Comparison of ENCODE assay signal across 8 cellular contexts in the genomic region with DNA sequence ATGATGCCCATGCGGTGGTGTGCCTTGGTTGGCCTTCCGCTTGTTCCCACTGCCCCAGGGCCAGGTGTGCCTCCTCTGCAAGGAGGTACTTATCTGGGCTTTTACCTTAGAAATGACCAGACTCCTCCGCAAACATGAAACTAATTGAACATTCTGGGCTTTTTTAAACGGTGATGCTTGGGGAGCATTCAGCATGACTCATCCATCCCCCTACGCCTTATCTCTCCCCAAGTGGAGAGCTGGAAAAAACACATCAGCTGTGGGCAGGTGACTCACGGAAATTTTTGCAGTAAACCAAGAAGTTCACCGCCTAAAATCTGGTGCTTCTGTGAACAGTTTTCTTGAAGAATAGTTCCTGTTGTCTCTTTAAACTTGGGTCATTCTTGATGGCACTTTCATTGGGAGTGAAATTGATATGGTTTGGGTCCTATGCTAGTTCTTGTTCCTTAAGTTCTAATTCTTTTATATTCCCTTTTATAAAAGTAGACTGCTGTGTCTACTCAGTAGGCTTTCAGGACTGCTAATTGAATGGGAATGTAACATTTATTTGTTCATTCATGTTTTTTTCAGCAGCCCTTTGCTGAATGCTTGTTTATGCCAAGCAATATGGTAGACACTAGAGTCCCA. TPM values are rescaled to one million over a fixed set of nuclear protein-coding genes. Genes with fewer than 3 reads are reported as not detected.
DNase-seq lines count a peak whose midpoint lies in the region; ATAC-seq and TF ChIP-seq lines count a peak whose summit lies in the region.

No MANE protein-coding gene starts in this region.

- no peak overlapping the region for H4K5ac ChIP-seq in IMR-90 (ENCODE audit: low read depth, low read length)

- no peak for TF ChIP-seq POLR2A in IMR-90 (IDR thresholded peaks at IDR 0.05; ENCODE audit: low read depth, low read length)

- peaks cover 6 to 14% of the 10 kb centered on the region in 2 experiments; a peak in 2 of 4 replicates for H3K79me1 ChIP-seq in IMR-90 (ENCODE audit: low read depth in 1 of 2, low read length in 2 of 2)

- no TSS peak for BruUV-seq in IMR-90 (replicated peaks; lab: Mats Ljungman, UMichigan)

- no peak for TF ChIP-seq CTCF in IMR-90 (conservative IDR thresholded peaks at IDR 0.05; ENCODE audit: low read depth, low read length)
- TF ChIP-seq CTCF in fibroblast of the aortic adventitia (IDR thresholded peaks at IDR 0.05; ENCODE audit: insufficient read depth, low read length), result no peak

- no peak overlapping the region for H3K4me3 ChIP-seq in IMR-90 (ENCODE audit: insufficient read depth, low read depth, low read length)
- H3K4me3 ChIP-seq in fibroblast of the aortic adventitia (ENCODE audit: low read depth, low read length), result no peak overlapping the region
- H3K4me3 ChIP-seq in right cardiac atrium (ENCODE audit: low read length), result no peak overlapping the region

- no peaks in the 10 kb centered on the region; the same call in 1 of the 2 replicates for H4K20me1 ChIP-seq in IMR-90 (ENCODE audit: insufficient read depth, low read length)

- no peak overlapping the region for H3K18ac ChIP-seq in IMR-90 (ENCODE audit: low read depth, low read length)

- in situ Hi-C loops in IMR-90 (cut with MboI; ENCODE audit: low sequenced_read_pairs), result no loop called here

- H3K4me1 ChIP-seq in IMR-90 (ENCODE audit: control insufficient read depth, insufficient read depth, low read length), result peaks cover 2% of the 10 kb centered on the region
- no peaks in the 10 kb centered on the region for H3K4me1 ChIP-seq in right cardiac atrium (ENCODE audit: control insufficient read depth, insufficient read depth, low read length)

- no peak overlapping the region for H2BK15ac ChIP-seq in IMR-90 (ENCODE audit: low read depth, low read length)

- TF ChIP-seq RAD21 in IMR-90 (IDR thresholded peaks at IDR 0.05; ENCODE audit: low read length), result no peak

- ATAC-seq in IMR-90 (ENCODE audit: low read depth) (peak; percentile 85), GM18909 (IDR thresholded peaks at IDR 0.05; ENCODE audit: poor library complexity, unreplicated experiment) (no peak), right cardiac atrium (no peak), HG03175 (IDR thresholded peaks at IDR 0.05; ENCODE audit: unreplicated experiment) (no peak)

- H4K8ac ChIP-seq in IMR-90 (ENCODE audit: low read depth in 2 of 2, low read length in 2 of 2), result no peak overlapping the region; a peak in 1 of 4 replicates

- H3K9me3 ChIP-seq in IMR-90 (ENCODE audit: control insufficient read depth, insufficient read depth, low read length) (no peaks in the 10 kb centered on the region), right cardiac atrium (ENCODE audit: control insufficient read depth, low read length) (no peaks in the 10 kb centered on the region)

- peaks cover 51% of the 10 kb centered on the region for H3K36me3 ChIP-seq in IMR-90 (ENCODE audit: control insufficient read depth, insufficient read depth, low read length)

- peak overlapping the region; percentile 21 for H2AK9ac ChIP-seq in IMR-90 (replicated peaks; ENCODE audit: low read depth, low read length, poor library complexity)

- intact Hi-C loops in IMR-90 (cut with micrococcal nuclease), result no loop called here
- intact Hi-C loops in right cardiac atrium (cut with DNase I), result no loop called here

- no peak overlapping the region for H4K91ac ChIP-seq in IMR-90 (ENCODE audit: insufficient read depth, low read depth, low read length)

- peaks cover 11% of the 10 kb centered on the region; the same call in 1 of the 2 replicates for H3K9me1 ChIP-seq in IMR-90 (ENCODE audit: insufficient read depth, low read length)

- no peak overlapping the region for H2AFZ ChIP-seq in IMR-90 (replicated peaks; ENCODE audit: low read length, poor library complexity)

- dilution Hi-C loops in IMR-90 (cut with HindIII; ENCODE audit: low sequenced_read_pairs, unreplicated experiment), result no loop called here

- H3K56ac ChIP-seq in IMR-90 (ENCODE audit: extremely low read depth, insufficient read depth, low read length), result no peak overlapping the region

- H2BK5ac ChIP-seq in IMR-90 (ENCODE audit: low read depth, low read length, poor library complexity, severe bottlenecking), result peak overlapping the region; percentile 18

- no peak overlapping the region for H3K23ac ChIP-seq in IMR-90 (ENCODE audit: low read depth, low read length)

- POLR2A ChIA-PET in IMR-90 (lab: Charles Lee; ENCODE audit: unreplicated experiment), result no interaction called here

- no CpG with 5 or more reads among the region's 7 CpGs for WGBS in IMR-90 (ENCODE audit: extremely low coverage in 2 of 2, insufficient read length in 1 of 2), 2 experiments
- 91% methylated on average over 7 of the region's 7 CpGs for WGBS in right cardiac atrium

- DNase-seq in IMR-90 (peak; percentile 95), activated T-cell treated with anti-CD3 and anti-CD28 coated beads for 24 hours (ENCODE audit: low read depth) (peak; percentile 87), fibroblast of the aortic adventitia (ENCODE audit: low read depth) (peak; percentile 82), NCI-H2227 (lab: John Stamatoyannopoulos, UW; ENCODE audit: unreplicated experiment) (no peak), right cardiac atrium (no peak)
- DNase-seq in stimulated activated CD8-positive, alpha-beta memory T cell treated with anti-CD3 and anti-CD28 coated beads, Interleukin-4, amount 100 ng/mL, for 48 hours, result peak; percentile 93

- peak overlapping the region; percentile 19; the same call in 1 of the 2 replicates for H3K4me2 ChIP-seq in IMR-90 (ENCODE audit: low read depth, low read length)

- no peak overlapping the region for H2BK120ac ChIP-seq in IMR-90 (ENCODE audit: low read depth, low read length)

- no peak overlapping the region for H3K9ac ChIP-seq in IMR-90 (ENCODE audit: low read depth, low read length)

- no peaks in the 10 kb centered on the region for H3K27me3 ChIP-seq in IMR-90 (ENCODE audit: control insufficient read depth, insufficient read depth, low read length)
- no peaks in the 10 kb centered on the region for H3K27me3 ChIP-seq in right cardiac atrium (ENCODE audit: control insufficient read depth, insufficient read depth)

- no peak overlapping the region for H2BK20ac ChIP-seq in IMR-90 (ENCODE audit: low read depth, low read length)

- no peak overlapping the region for H3K4ac ChIP-seq in IMR-90 (ENCODE audit: low read depth, low read length)

- H3K27ac ChIP-seq in IMR-90 (ENCODE audit: insufficient read depth, low read length) (no peak overlapping the region), right cardiac atrium (ENCODE audit: low read length) (no peak overlapping the region)

- CTCF ChIA-PET in IMR-90 (lab: Yijun Ruan, JAX), result no interaction called here

- H3K14ac ChIP-seq in IMR-90 (replicated peaks; ENCODE audit: low read depth, low read length), result no peak overlapping the region

- peak overlapping the region; percentile 61; the same call in 1 of the 2 replicates for H2AK5ac ChIP-seq in IMR-90 (ENCODE audit: low read depth, low read length)

TF ChIP-seq in IMR-90, 13 proteins besides CTCF, POLR2A, EP300 and RAD21:
- TF ChIP-seq CEBPB (IDR thresholded peaks at IDR 0.05; ENCODE audit: low read depth, low read length) (no peak), BHLHE40 (IDR thresholded peaks at IDR 0.05; ENCODE audit: low read depth, low read length) (peak; percentile 70; the same call in 1 of the 2 replicates), MAZ (IDR thresholded peaks at IDR 0.05; ENCODE audit: borderline replicate concordance, low read depth, low read length) (peak; percentile 36; the same call in 1 of the 2 replicates), FOS (IDR thresholded peaks at IDR 0.05; ENCODE audit: low read depth, low read length) (peak; percentile 98)

RNA-seq across cellular contexts. Expression of a gene that starts 39.6 kb away (rescaled TPM):
- total RNA-seq in IMR-90 (2012; rRNA removed), result 342 and 410 TPM in 2 replicates
- 105 and 131 TPM in 2 replicates for polyA plus RNA-seq in IMR-90 (2012; rRNA removed)
- 50.0 and 69.0 TPM in 2 replicates for polyA plus RNA-seq in IMR-90 (2012; cell fraction: cytosol; rRNA removed)
- 45.0 and 91.6 TPM in 2 replicates for polyA plus RNA-seq in IMR-90 (2012; cell fraction: nucleus; rRNA removed; ENCODE audit: low replicate concordance)
- total RNA-seq in fibroblast of the aortic adventitia (ENCODE audit: low replicate concordance), result 15.9 and 74.7 TPM in 2 replicates
- 10 to 100 TPM; 31.5 to 37.6 (median 35.6) TPM for total RNA-seq in right cardiac atrium
- 14.7 TPM for polyA plus RNA-seq in right cardiac atrium

Comparison
In these comparisons a context has a peak if more than half of its experiments do, and no peak if none do; other contexts are left out.
1. DNase-seq: peak in IMR-90 (single experiment), activated T-cell treated with anti-CD3 and anti-CD28 coated beads for 24 hours (single experiment), fibroblast of the aortic adventitia (single experiment) and stimulated activated CD8-positive, alpha-beta memory T cell treated with anti-CD3 and anti-CD28 coated beads, Interleukin-4, amount 100 ng/mL, for 48 hours (single experiment); none in NCI-H2227 (single experiment) and right cardiac atrium (0 of 3).